In genomic region chr12:100058482-100059029, GRCh38 we compare ENCODE assay signal across 1 cellular context.
TF ChIP-seq lines count a peak whose summit lies in the region.

No MANE protein-coding gene starts in this region.

TF ChIP-seq in K562, 482 proteins besides CTCF, POLR2A, EP300 and RAD21 (continued from another document and continues in another):
- TF ChIP-seq E2F5 (CRISPR knock-in tag; IDR thresholded peaks at IDR 0.05), result no peak
- no peak for TF ChIP-seq ZFP36 (IDR thresholded peaks at IDR 0.05; ENCODE audit: low read depth, low read length, partially characterized antibody)
- no peak for TF ChIP-seq CBFB (CRISPR knock-in tag; IDR thresholded peaks at IDR 0.05)
- peak; percentile 92 for TF ChIP-seq FOSL1 (tag; conservative IDR thresholded peaks at IDR 0.05)
- peak; percentile 66; the same call in 1 of the 2 replicates for TF ChIP-seq PKNOX1 (IDR thresholded peaks at IDR 0.05)
- TF ChIP-seq GABPB1 (CRISPR knock-in tag; IDR thresholded peaks at IDR 0.05), result no peak
- no peak for TF ChIP-seq ZSCAN29 (IDR thresholded peaks at IDR 0.05)
- TF ChIP-seq TARDBP (IDR thresholded peaks at IDR 0.05), result no peak
- TF ChIP-seq JUN (IDR thresholded peaks at IDR 0.05; ENCODE audit: borderline replicate concordance, low read depth, low read length), result 0 out of 2 replicates have a peak, but pooled peaks have one; percentile 14
- no peak for TF ChIP-seq JUN (CRISPR knock-in tag; IDR thresholded peaks at IDR 0.05; ENCODE audit: borderline replicate concordance)
- 0 out of 2 replicates have a peak, but pooled peaks have one; percentile 34 for TF ChIP-seq DPF2 (IDR thresholded peaks at IDR 0.05)
- TF ChIP-seq EHMT2 (IDR thresholded peaks at IDR 0.05), result no peak
- no peak for TF ChIP-seq KLF10 (CRISPR knock-in tag; IDR thresholded peaks at IDR 0.05)
- TF ChIP-seq ADNP (tag; IDR thresholded peaks at IDR 0.05), result no peak
- no peak for TF ChIP-seq PHF8 (IDR thresholded peaks at IDR 0.05; ENCODE audit: borderline replicate concordance, low read length)
- no peak for TF ChIP-seq HDAC6 (IDR thresholded peaks at IDR 0.05; ENCODE audit: low read depth, low read length)
- no peak for TF ChIP-seq ARID4B (CRISPR knock-in tag; IDR thresholded peaks at IDR 0.05)
- no peak for TF ChIP-seq ZNF140 (CRISPR knock-in tag; IDR thresholded peaks at IDR 0.05)
- no peak for TF ChIP-seq RREB1 (CRISPR knock-in tag; IDR thresholded peaks at IDR 0.05)
- TF ChIP-seq SMARCA4 (IDR thresholded peaks at IDR 0.05), result peak; percentile 56; the same call in 1 of the 2 replicates
- TF ChIP-seq CLOCK (CRISPR knock-in tag; IDR thresholded peaks at IDR 0.05; ENCODE audit: borderline replicate concordance), result no peak
- no peak for TF ChIP-seq HLTF (IDR thresholded peaks at IDR 0.05)
- TF ChIP-seq SMARCE1 (IDR thresholded peaks at IDR 0.05), result peak; percentile 44; the same call in 1 of the 2 replicates
- TF ChIP-seq ERF (CRISPR knock-in tag; IDR thresholded peaks at IDR 0.05), result no peak
- no peak for TF ChIP-seq ZHX1 (conservative IDR thresholded peaks at IDR 0.05; ENCODE audit: low read length)
- TF ChIP-seq CBFA2T3 (IDR thresholded peaks at IDR 0.05), result 0 out of 2 replicates have a peak, but pooled peaks have one; percentile 4
- no peak for TF ChIP-seq DLX4 (CRISPR knock-in tag; IDR thresholded peaks at IDR 0.05)
- TF ChIP-seq MEIS2 (IDR thresholded peaks at IDR 0.05; ENCODE audit: partially characterized antibody), result peak; percentile 94
- no peak for TF ChIP-seq PBX2 (CRISPR knock-in tag; IDR thresholded peaks at IDR 0.05; ENCODE audit: low read depth)
- peak; percentile 91 for TF ChIP-seq PBX2 (tag; conservative IDR thresholded peaks at IDR 0.05; ENCODE audit: low read depth)
- TF ChIP-seq LARP7 (IDR thresholded peaks at IDR 0.05), result no peak
- no peak for TF ChIP-seq GTF2B (IDR thresholded peaks at IDR 0.05; ENCODE audit: extremely low read depth, insufficient read length)
- no peak for TF ChIP-seq TBL1XR1 (IDR thresholded peaks at IDR 0.05; ENCODE audit: low read length in 2 of 2)
- TF ChIP-seq E2F1 (CRISPR knock-in tag; IDR thresholded peaks at IDR 0.05), result no peak
